Comparison of ENCODE assay signal across 27 cellular contexts in the genomic region with DNA sequence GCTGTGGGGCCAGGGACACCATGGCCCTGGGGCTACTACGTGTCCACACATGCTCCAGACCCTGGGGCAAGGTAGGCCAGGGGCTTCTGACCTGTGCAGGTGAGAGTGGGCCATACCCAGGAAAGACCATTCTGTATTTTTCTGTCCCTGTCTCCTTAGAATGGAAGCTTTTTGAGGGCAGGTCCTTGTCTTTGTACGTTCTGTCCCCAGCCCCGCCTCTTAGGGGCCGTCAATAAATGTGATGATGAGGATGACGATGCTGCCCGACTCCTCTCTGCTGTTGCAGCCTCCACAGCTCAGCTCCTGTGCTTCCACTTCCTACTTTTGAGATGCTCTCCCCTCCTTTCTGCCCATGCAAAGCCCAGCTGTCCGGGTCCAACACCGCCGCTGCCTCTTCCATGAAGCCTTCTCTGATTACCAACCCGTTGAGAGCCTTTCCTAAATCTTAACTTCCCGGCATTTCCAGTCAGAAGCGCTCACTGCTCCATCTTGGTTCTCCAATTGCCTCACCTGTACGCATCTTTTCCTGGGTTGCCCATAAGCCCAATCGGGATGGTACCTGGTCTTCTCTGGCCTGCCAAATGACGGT. TPM values are rescaled to one million over a fixed set of nuclear protein-coding genes. Genes with fewer than 3 reads are reported as not detected.
"Had no signal": no experiment of that assay in that cellular context is flagged by ENCODE, and none has a peak within 500 bp of the region (broad histone marks: within the 10 kb centered on the region; RNA-seq: fewer than 3 reads in every experiment).

No MANE protein-coding gene starts in this region.

- DNase-seq: activated CD4-positive, alpha-beta T cell treated with anti-CD3 and anti-CD28 coated beads for 4 hours; activated CD4-positive, alpha-beta T cell treated with anti-CD3 and anti-CD28 coated beads, Interleukin-2, amount 50 U/mL, for 48 hours; activated CD4-positive, CD25-positive, alpha-beta regulatory T cell; activated effector memory CD4-positive, alpha-beta T cell treated with Interleukin-2 at 50 U/mL for 16 hours; activated naive CD4-positive, alpha-beta T cell treated with anti-CD3 and anti-CD28 coated beads for 36 hours; activated naive CD8-positive, alpha-beta T cell treated with anti-CD3 and anti-CD28 coated beads, Interleukin-2, amount 10 ng/mL, durations not matched to agents 7 days and 5 days; activated T-cell treated with anti-CD3 and anti-CD28 coated beads, Interleukin-2, amount 50 U/mL, for 72 hours; amygdala; cortex of kidney; effector CD4-positive, alpha-beta T cell; foreskin keratinocyte; kidney; lower lobe of right lung; mesendoderm; mucosa of descending colon; retina; sigmoid colon; stimulated activated CD4-positive, alpha-beta T cell treated with anti-CD3 and anti-CD28 coated beads, Interleukin-15, amount 100 ng/mL, for 24 hours; T-helper 9 cell; transverse colon; uterus had no signal

- ATAC-seq: activated T-cell treated with anti-CD3 and anti-CD28 coated beads, Interleukin-2, amount 50 U/mL, for 72 hours; foreskin keratinocyte; lower lobe of right lung; mucosa of descending colon; stimulated activated memory B cell treated with anti-CD40 and anti-IgM and Interleukin-4, amounts not matched to agents 10 μg/mL and 1 μg/mL and 100 μg/mL, for 72 hours had no signal

- H3K27ac Mint-ChIP-seq: activated naive CD4-positive, alpha-beta T cell treated with anti-CD3 and anti-CD28 coated beads for 36 hours; activated naive CD8-positive, alpha-beta T cell treated with anti-CD3 and anti-CD28 coated beads, Interleukin-2, amount 10 ng/mL, durations not matched to agents 7 days and 5 days; activated T-cell treated with anti-CD3 and anti-CD28 coated beads, Interleukin-2, amount 50 U/mL, for 72 hours; stimulated activated memory B cell treated with anti-CD40 and anti-IgM and Interleukin-4, amounts not matched to agents 10 μg/mL and 1 μg/mL and 100 μg/mL, for 72 hours had no signal

- H3K9me3 ChIP-seq: lower lobe of right lung, mucosa of descending colon, sigmoid colon, transverse colon, uterus had no signal

- H3K27me3 ChIP-seq: cardiac muscle cell, foreskin keratinocyte, sigmoid colon, uterus had no signal

- H3K4me3 Mint-ChIP-seq: activated naive CD4-positive, alpha-beta T cell treated with anti-CD3 and anti-CD28 coated beads for 36 hours; activated naive CD8-positive, alpha-beta T cell treated with anti-CD3 and anti-CD28 coated beads, Interleukin-2, amount 10 ng/mL, durations not matched to agents 7 days and 5 days; activated T-cell treated with anti-CD3 and anti-CD28 coated beads, Interleukin-2, amount 50 U/mL, for 72 hours; stimulated activated memory B cell treated with anti-CD40 and anti-IgM and Interleukin-4, amounts not matched to agents 10 μg/mL and 1 μg/mL and 100 μg/mL, for 72 hours had no signal

- FAIRE-seq: kidney had no signal

- H3K36me3 ChIP-seq: cardiac muscle cell, lower lobe of right lung, sigmoid colon, transverse colon, uterus had no signal

- H3K9me3 Mint-ChIP-seq: activated naive CD4-positive, alpha-beta T cell treated with anti-CD3 and anti-CD28 coated beads for 36 hours; activated naive CD8-positive, alpha-beta T cell treated with anti-CD3 and anti-CD28 coated beads, Interleukin-2, amount 10 ng/mL, durations not matched to agents 7 days and 5 days; activated T-cell treated with anti-CD3 and anti-CD28 coated beads, Interleukin-2, amount 50 U/mL, for 72 hours; stimulated activated memory B cell treated with anti-CD40 and anti-IgM and Interleukin-4, amounts not matched to agents 10 μg/mL and 1 μg/mL and 100 μg/mL, for 72 hours had no signal

- H3K4me2 ChIP-seq: smooth muscle cell had no signal

- H3K27ac ChIP-seq: cardiac muscle cell, foreskin keratinocyte, lower lobe of right lung, sigmoid colon, transverse colon, uterus had no signal

- H3K36me3 Mint-ChIP-seq: activated naive CD8-positive, alpha-beta T cell treated with anti-CD3 and anti-CD28 coated beads, Interleukin-2, amount 10 ng/mL, durations not matched to agents 7 days and 5 days; stimulated activated memory B cell treated with anti-CD40 and anti-IgM and Interleukin-4, amounts not matched to agents 10 μg/mL and 1 μg/mL and 100 μg/mL, for 72 hours had no signal

- H3K4me3 ChIP-seq: cardiac muscle cell, lower lobe of right lung, mucosa of descending colon, sigmoid colon, smooth muscle cell, transverse colon, uterus had no signal

- H3K4me1 ChIP-seq: foreskin keratinocyte had no signal

RNA-seq across cellular contexts. Expression of a gene that starts 4.3 kb away (rescaled TPM):
- total RNA-seq: activated naive CD4-positive, alpha-beta T cell treated with anti-CD3 and anti-CD28 coated beads for 36 hours had no signal

RNA-seq across cellular contexts. Expression of a gene that starts 47.6 kb away (rescaled TPM):
- total RNA-seq: activated naive CD8-positive, alpha-beta T cell treated with anti-CD3 and anti-CD28 coated beads, Interleukin-2, amount 10 ng/mL, durations not matched to agents 7 days and 5 days; glomerular endothelial cell; smooth muscle cell; T-helper 1 cell treated with Interleukin-12 subunit alpha and Interleukin-12 subunit beta and Interleukin-4 antibody, amounts not matched to agents 30 ng/mL and 1 ng/mL, for 36 hours; temporal lobe had no signal
- polyA plus RNA-seq: smooth muscle cell had no signal
